ENCODE assay signal across 8 cellular contexts in genomic region chr13:21297914-21298831, GRCh38.
A peak's percentile ranks its signal among the peaks of the same experiment; 100 is the strongest.
DNase-seq lines count a peak whose midpoint lies in the region; ATAC-seq and TF ChIP-seq lines count a peak whose summit lies in the region.

No MANE protein-coding gene starts in this region.

- no peaks in the 10 kb centered on the region for H3K36me3 Mint-ChIP-seq in natural killer cell treated with Interleukin-12 subunit alpha and Interleukin-12 subunit beta and Interleukin-15 and Interleukin-18, amount 100 ng/mL, for 72 hours

- peak overlapping the region; percentile 84 for H3K4me3 Mint-ChIP-seq in natural killer cell treated with Interleukin-12 subunit alpha and Interleukin-12 subunit beta and Interleukin-15 and Interleukin-18, amount 100 ng/mL, for 72 hours

- no peaks in the 10 kb centered on the region for H3K9me3 Mint-ChIP-seq in natural killer cell treated with Interleukin-12 subunit alpha and Interleukin-12 subunit beta and Interleukin-15 and Interleukin-18, amount 100 ng/mL, for 72 hours

- peak; percentile 89 for TF ChIP-seq CTCF in fibroblast of the aortic adventitia (IDR thresholded peaks at IDR 0.05; ENCODE audit: insufficient read depth, low read length)

- peak overlapping the region; percentile 96 for H3K4me3 ChIP-seq in fibroblast of the aortic adventitia (ENCODE audit: low read depth, low read length)

- peak overlapping the region; percentile 74 for H3K27ac Mint-ChIP-seq in natural killer cell treated with Interleukin-12 subunit alpha and Interleukin-12 subunit beta and Interleukin-15 and Interleukin-18, amount 100 ng/mL, for 72 hours

- ATAC-seq in natural killer cell treated with Interleukin-12 subunit alpha and Interleukin-12 subunit beta and Interleukin-15 and Interleukin-18, amount 100 ng/mL, for 72 hours = peak; percentile 99

- H3K4me1 Mint-ChIP-seq in natural killer cell treated with Interleukin-12 subunit alpha and Interleukin-12 subunit beta and Interleukin-15 and Interleukin-18, amount 100 ng/mL, for 72 hours (ENCODE audit: low read depth in 2 of 2) = peaks cover 19 to 21% of the 10 kb centered on the region in 2 donors

- DNase-seq in ELF-1 (ENCODE audit: low read depth, low spot score) (peak; percentile 96), GOT3 (lab: John Stamatoyannopoulos, UW) (peak; percentile 38), LHCN-M2 (ENCODE audit: low read depth) (peak; percentile 86), RPMI8226 (peak; percentile 93), fibroblast of the aortic adventitia (ENCODE audit: low read depth) (peak; percentile 86)
- DNase-seq in activated T-helper 9 cell treated with anti-CD3 and anti-CD28 coated beads, Interleukin-2, amount 50 U/mL, for 16 hours (ENCODE audit: low read depth) = peak; percentile 81
- peak; percentile 91 for DNase-seq in natural killer cell treated with Interleukin-12 subunit alpha and Interleukin-12 subunit beta and Interleukin-15 and Interleukin-18, amount 100 ng/mL, for 72 hours (ENCODE audit: low spot score)
- peak; percentile 84 for DNase-seq in stimulated activated naive CD4-positive, alpha-beta T cell treated with Interleukin-2 at 50 U/mL for 16 hours (lab: John Stamatoyannopoulos, UW)

- no peaks in the 10 kb centered on the region for H3K27me3 Mint-ChIP-seq in natural killer cell treated with Interleukin-12 subunit alpha and Interleukin-12 subunit beta and Interleukin-15 and Interleukin-18, amount 100 ng/mL, for 72 hours

Comparison
In these comparisons a context has a peak if more than half of its experiments do, and no peak if none do; other contexts are left out.
1. Peak in every context shown above with its lines: DNase-seq, ATAC-seq and H3K4me3 ChIP-seq.
2. DNase-seq: peak in every context shown above with its lines; median percentile 96 in ELF-1; 93 in RPMI8226; 91 in natural killer cell treated with Interleukin-12 subunit alpha and Interleukin-12 subunit beta and Interleukin-15 and Interleukin-18, amount 100 ng/mL, for 72 hours; 86 in LHCN-M2; 86 in fibroblast of the aortic adventitia; 84 in stimulated activated naive CD4-positive, alpha-beta T cell treated with Interleukin-2 at 50 U/mL for 16 hours; 81 in activated T-helper 9 cell treated with anti-CD3 and anti-CD28 coated beads, Interleukin-2, amount 50 U/mL, for 16 hours; 38 in GOT3.